8 cellular contexts compared by ENCODE assay signal in the genomic region with DNA sequence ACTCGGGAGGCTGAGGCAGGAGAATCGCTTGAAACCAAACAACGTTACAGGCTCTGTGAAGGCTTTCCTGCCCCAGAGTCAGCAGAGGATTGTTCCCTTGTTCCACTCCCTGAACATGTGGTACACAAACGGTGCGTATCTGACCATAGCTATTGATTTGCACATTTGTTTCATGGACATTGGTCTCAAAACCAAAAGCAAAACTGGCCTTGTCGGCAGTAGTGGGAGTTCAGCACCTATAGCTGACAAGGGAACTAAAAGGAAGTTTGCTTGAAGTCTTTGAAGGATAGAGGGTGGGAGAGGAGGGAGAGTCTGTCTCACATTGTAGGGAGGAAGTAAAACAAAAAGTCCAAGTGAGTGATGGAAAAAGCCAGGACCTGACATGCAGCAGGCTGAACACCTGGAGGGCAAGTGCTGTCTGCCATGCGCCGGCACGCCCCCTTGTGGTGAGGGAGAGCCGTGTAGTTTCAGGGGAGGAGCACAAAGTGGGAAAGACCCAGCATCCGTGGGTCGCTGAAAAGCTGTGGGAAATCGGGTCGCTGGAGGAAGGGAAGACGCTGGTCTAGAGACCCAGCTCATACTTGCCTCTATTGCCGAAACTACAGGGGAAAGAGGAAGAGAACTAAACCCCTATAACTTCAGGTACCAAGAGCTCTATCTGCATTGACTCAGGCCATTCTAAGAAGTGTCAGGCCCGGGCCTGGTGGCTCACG. TPM values are rescaled to one million over a fixed set of nuclear protein-coding genes. Genes with fewer than 3 reads are reported as not detected.
DNase-seq lines count a peak whose midpoint lies in the region; ATAC-seq and TF ChIP-seq lines count a peak whose summit lies in the region.

No MANE protein-coding gene starts in this region.

- peak overlapping the region; percentile 56; the same call in 1 of the 2 replicates for H3K4me3 Mint-ChIP-seq in HFFc6
- H3K4me3 Mint-ChIP-seq in activated naive CD8-positive, alpha-beta T cell treated with anti-CD3 and anti-CD28 coated beads, Interleukin-2, amount 50 U/mL, for 24 hours = no peak overlapping the region

- peaks cover 23% of the 10 kb centered on the region for H3K27me3 Mint-ChIP-seq in HFFc6 (ENCODE audit: insufficient read depth)
- no peaks in the 10 kb centered on the region for H3K27me3 Mint-ChIP-seq in activated naive CD8-positive, alpha-beta T cell treated with anti-CD3 and anti-CD28 coated beads, Interleukin-2, amount 50 U/mL, for 24 hours

- intact Hi-C loops in left ventricle myocardium superior (cut with micrococcal nuclease) = no loop called here
- intact Hi-C loops in sciatic nerve (cut with DNase I) = no loop called here

- H3K9me3 Mint-ChIP-seq in HFFc6 = no peaks in the 10 kb centered on the region; the same call in 1 of the 2 replicates
- no peaks in the 10 kb centered on the region for H3K9me3 Mint-ChIP-seq in activated naive CD8-positive, alpha-beta T cell treated with anti-CD3 and anti-CD28 coated beads, Interleukin-2, amount 50 U/mL, for 24 hours

- H3K36me3 Mint-ChIP-seq in HFFc6 (ENCODE audit: low read depth) = peaks cover 35% of the 10 kb centered on the region
- H3K36me3 Mint-ChIP-seq in activated naive CD8-positive, alpha-beta T cell treated with anti-CD3 and anti-CD28 coated beads, Interleukin-2, amount 50 U/mL, for 24 hours (ENCODE audit: low read depth) = peaks cover 5% of the 10 kb centered on the region

- peak overlapping the region; percentile 57; the same call in 1 of the 2 replicates for H3K27ac Mint-ChIP-seq in HFFc6
- H3K27ac Mint-ChIP-seq in activated naive CD8-positive, alpha-beta T cell treated with anti-CD3 and anti-CD28 coated beads, Interleukin-2, amount 50 U/mL, for 24 hours = peak overlapping the region; percentile 28

- H3K4me1 Mint-ChIP-seq in HFFc6 (ENCODE audit: low read depth) = peaks cover 21% of the 10 kb centered on the region
- H3K4me1 Mint-ChIP-seq in activated naive CD8-positive, alpha-beta T cell treated with anti-CD3 and anti-CD28 coated beads, Interleukin-2, amount 50 U/mL, for 24 hours = peaks cover 8% of the 10 kb centered on the region

- DNase-seq in HFFc6 = peak; percentile 42
- peak; percentile 85 for DNase-seq in NAMALWA (ENCODE audit: low spot score)
- peak; percentile 71 for DNase-seq in T follicular helper cell (ENCODE audit: low read depth)
- peak; percentile 88 for DNase-seq in activated naive CD8-positive, alpha-beta T cell treated with anti-CD3 and anti-CD28 coated beads, Interleukin-2, amount 50 U/mL, for 24 hours
- peak; percentile 87 for DNase-seq in left ventricle myocardium superior
- peak; percentile 84 for DNase-seq in sciatic nerve (ENCODE audit: low spot score)
- DNase-seq in dedifferentiated amniotic fluid mesenchymal stem cell (ENCODE audit: extremely low spot score) = no peak

- peak; percentile 94 for TF ChIP-seq CTCF in GM12875 (IDR thresholded peaks at IDR 0.05; ENCODE audit: borderline replicate concordance, insufficient read depth, low read depth, low read length)
- TF ChIP-seq CTCF in HFFc6 (IDR thresholded peaks at IDR 0.05) = peak; percentile 97

- ATAC-seq in activated naive CD8-positive, alpha-beta T cell treated with anti-CD3 and anti-CD28 coated beads, Interleukin-2, amount 50 U/mL, for 24 hours = peak; percentile 87
- ATAC-seq in left ventricle myocardium superior (peak; percentile 63), sciatic nerve (peak; percentile 64)

- no peak overlapping the region for H3K4me3 ChIP-seq in GM12875 (ENCODE audit: low read depth, low read length)

RNA-seq across cellular contexts. Expression of a gene that starts 58.0 kb away (rescaled TPM):
- 100 to 1,000 TPM; 196 to 222 (median 204) TPM for total RNA-seq in HFFc6 (2021; fragmentation: NEBNext Ultra II Directional; extraction: Animal tissue kit (Norgen Biotek cat#: 25700))
- total RNA-seq in left ventricle myocardium superior (104 TPM), sciatic nerve (83.4 TPM)
